ENCODE assay signal across 18 cellular contexts in the genomic region with DNA sequence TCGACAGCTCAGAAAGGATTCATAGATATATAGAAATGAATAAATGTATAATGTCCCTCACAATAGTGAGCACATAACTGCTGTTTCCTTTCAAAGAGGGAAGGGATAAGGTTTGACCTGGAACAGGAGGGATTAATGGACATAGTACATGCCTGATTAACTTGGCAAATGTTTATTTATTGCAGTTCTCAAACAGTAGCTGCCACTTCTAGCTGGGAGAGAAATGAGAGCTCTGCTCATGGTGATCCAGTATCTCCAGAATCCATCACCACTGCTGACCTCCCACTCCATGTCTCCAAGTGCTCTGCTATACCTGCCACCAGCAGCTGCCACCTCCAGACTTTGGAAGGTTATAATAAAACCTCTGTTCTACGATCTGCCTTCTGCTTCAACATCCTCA.
DNase-seq lines count a peak whose midpoint lies in the region; ATAC-seq, FAIRE-seq and TF ChIP-seq lines count a peak whose summit lies in the region.
"Had no signal": no experiment of that assay in that cellular context is flagged by ENCODE, and none has a peak within 500 bp of the region (broad histone marks: within the 10 kb centered on the region; RNA-seq: fewer than 3 reads in every experiment).

No MANE protein-coding gene starts in this region.

- no peak overlapping the region for H3K9ac ChIP-seq in endocrine pancreas (ENCODE audit: control insufficient read depth, insufficient read depth, low read length)

- no peak for DNase-seq in Right ventricle myocardium superior
- no peak for DNase-seq in heart right ventricle
- DNase-seq in NCI-H69 (lab: John Stamatoyannopoulos, UW): peak; percentile 68
- DNase-seq in NOMO-1 treated with DMSO at 0.1 percent for 48 hours (lab: John Stamatoyannopoulos, UW; ENCODE audit: unreplicated experiment): no peak
- no peak for DNase-seq in midbrain (lab: John Stamatoyannopoulos, UW)
- no peak for DNase-seq in small intestine
- DNase-seq: BE2C, DMS79 treated with DMSO at 0.1 percent for 48 hours, H7, MG63, NCI-H187 treated with DMSO at 0.1 percent for 48 hours, NCI-H748 treated with DMSO at 0.1 percent for 48 hours, PC-3, SHP77, SW 1271, T-helper 2 cell had no signal

- no peaks in the 10 kb centered on the region for H3K36me3 ChIP-seq in heart right ventricle
- H3K36me3 ChIP-seq in endocrine pancreas (ENCODE audit: control insufficient read depth, insufficient read depth, low read length): no peaks in the 10 kb centered on the region
- no peaks in the 10 kb centered on the region for H3K36me3 ChIP-seq in small intestine (ENCODE audit: control insufficient read depth in 2 of 2, insufficient read depth in 2 of 2, low read length in 2 of 2)
- H3K36me3 ChIP-seq: BE2C, MG63 had no signal

- intact Hi-C loops in Right ventricle myocardium superior (cut with DNase I): no loop called here
- intact Hi-C loops in heart right ventricle (cut with DNase I): loop anchor here in 1 of 10 donors (10.0 kb wide), 1 partner anchor 47 kb away; no protein-coding TSS in a partner anchor

- H3K4me1 ChIP-seq in heart right ventricle (peaks cover 0 to 13% (median 2%) of the 10 kb centered on the region in 9 donors), endocrine pancreas (ENCODE audit: control insufficient read depth, insufficient read depth, low read length) (peaks cover 41% of the 10 kb centered on the region), small intestine (ENCODE audit: control insufficient read depth in 2 of 2, insufficient read depth in 1 of 2, low read depth in 1 of 2, low read length in 1 of 2) (no peaks in the 10 kb centered on the region)
- H3K4me1 ChIP-seq: A549, BE2C had no signal

- 39 to 60% methylated on average over 2 of the region's 2 CpGs for WGBS in heart right ventricle, 2 donors
- 60 to 66% (median 65%) methylated on average over 2 of the region's 2 CpGs for WGBS in small intestine, 3 donors

- H3K9me3 ChIP-seq in heart right ventricle (no peaks in the 10 kb centered on the region), endocrine pancreas (ENCODE audit: control insufficient read depth, low read length) (no peaks in the 10 kb centered on the region), small intestine (ENCODE audit: control insufficient read depth, low read depth) (no peaks in the 10 kb centered on the region)
- H3K9me3 ChIP-seq: A549, BE2C, MG63 had no signal

- no peak for TF ChIP-seq CTCF in heart right ventricle (IDR thresholded peaks at IDR 0.05)

- H3K4me3 ChIP-seq in heart right ventricle (no peak overlapping the region), endocrine pancreas (ENCODE audit: control insufficient read depth, insufficient read depth, low read length) (peak overlapping the region; percentile 64), small intestine (ENCODE audit: low read depth in 1 of 2, low read length in 2 of 2) (no peak overlapping the region)
- H3K4me3 ChIP-seq: A549, MG63 had no signal

- H3K27me3 ChIP-seq in heart right ventricle (no peaks in the 10 kb centered on the region), endocrine pancreas (ENCODE audit: control insufficient read depth, insufficient read depth, low read length) (no peaks in the 10 kb centered on the region), small intestine (ENCODE audit: control insufficient read depth in 2 of 2, insufficient read depth in 2 of 2, low read length in 2 of 2) (no peaks in the 10 kb centered on the region)
- H3K27me3 ChIP-seq: BE2C, MG63 had no signal

- ATAC-seq in Right ventricle myocardium superior (ENCODE audit: poor library complexity): peak; percentile 11
- no peak for ATAC-seq in heart right ventricle
- ATAC-seq: A549, PC-3 had no signal

- no peak for FAIRE-seq in small intestine (lab: Jason Lieb, UNC)
- FAIRE-seq: A549 had no signal

- H3K27ac ChIP-seq in heart right ventricle (no peak overlapping the region), small intestine (ENCODE audit: low read depth in 1 of 2, low read length in 1 of 2) (no peak overlapping the region)
- H3K27ac ChIP-seq: A549 had no signal
